24 cellular contexts compared by ENCODE assay signal in the genomic region with DNA sequence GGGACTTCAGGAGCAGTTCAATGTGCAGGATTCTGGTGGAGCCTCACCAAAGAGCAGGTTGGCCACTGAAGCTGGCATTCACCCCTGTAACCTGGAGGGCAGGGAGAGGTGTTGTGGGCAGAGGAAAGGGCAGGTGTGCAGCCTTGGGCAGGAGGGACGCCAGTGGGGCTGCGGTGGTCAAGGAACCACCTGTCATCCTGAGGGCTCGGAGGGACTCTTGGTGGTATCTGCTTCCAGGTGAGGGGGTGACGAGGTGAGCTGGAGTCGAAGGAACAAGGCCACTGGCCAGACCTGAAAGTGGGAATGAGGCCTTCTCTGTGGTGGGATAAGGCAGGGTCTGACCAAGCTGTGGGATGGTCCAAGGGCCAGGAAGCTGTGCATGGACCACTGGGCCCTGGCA.
"Had no signal": no experiment of that assay in that cellular context is flagged by ENCODE, and none has a peak within 500 bp of the region (broad histone marks: within the 10 kb centered on the region; RNA-seq: fewer than 3 reads in every experiment).

No MANE protein-coding gene starts in this region.

- FAIRE-seq: astrocyte, colon, islet of Langerhans had no signal

- H3K27me3 ChIP-seq: dorsolateral prefrontal cortex, gastroesophageal sphincter, right lobe of liver, stomach, suprapubic skin, tibial nerve had no signal

- H3K4me1 ChIP-seq: gastroesophageal sphincter, right lobe of liver, stomach, suprapubic skin, tibial nerve had no signal

- DNase-seq: activated CD4-positive, alpha-beta T cell treated with anti-CD3 and anti-CD28 coated beads, Interleukin-2, amount 10 ng/mL, durations not matched to agents 7 days and 5 days; activated gamma-delta T cell; activated T-cell treated with anti-CD3 and anti-CD28 coated beads, Interleukin-2, amount 50 U/mL, for 72 hours; central memory CD4-positive, alpha-beta T cell; dorsolateral prefrontal cortex; endodermal cell; head of caudate nucleus; hypothalamus; occipital lobe; right lobe of liver; stimulated activated CD4-positive, alpha-beta T cell treated with anti-CD3 and anti-CD28 coated beads, Interleukin-1b, Interleukin-23, amount 100 ng/mL, for 48 hours; stomach; SW 1271; T-helper 2 cell had no signal

- H3K27ac ChIP-seq: dorsolateral prefrontal cortex, epithelial cell of prostate, gastroesophageal sphincter, right lobe of liver, skin epidermis, stomach, suprapubic skin, tibial nerve had no signal

- ATAC-seq: activated naive CD4-positive, alpha-beta T cell treated with anti-CD3 and anti-CD28 coated beads, Interleukin-2, amount 50 U/mL, for 72 hours; activated T-cell treated with anti-CD3 and anti-CD28 coated beads, Interleukin-2, amount 50 U/mL, for 72 hours; gastroesophageal sphincter; stimulated activated effector memory CD8-positive, alpha-beta T cell treated with anti-CD3 and anti-CD28 coated beads, Interleukin-12 subunit alpha, Interleukin-12 subunit beta, amount 100 ng/mL, for 72 hours had no signal

- H3K4me3 ChIP-seq: dorsolateral prefrontal cortex, gastroesophageal sphincter, right lobe of liver, skin epidermis, stomach, suprapubic skin, tibial nerve had no signal
